1 cellular context compared by ENCODE assay signal in the genomic region with DNA sequence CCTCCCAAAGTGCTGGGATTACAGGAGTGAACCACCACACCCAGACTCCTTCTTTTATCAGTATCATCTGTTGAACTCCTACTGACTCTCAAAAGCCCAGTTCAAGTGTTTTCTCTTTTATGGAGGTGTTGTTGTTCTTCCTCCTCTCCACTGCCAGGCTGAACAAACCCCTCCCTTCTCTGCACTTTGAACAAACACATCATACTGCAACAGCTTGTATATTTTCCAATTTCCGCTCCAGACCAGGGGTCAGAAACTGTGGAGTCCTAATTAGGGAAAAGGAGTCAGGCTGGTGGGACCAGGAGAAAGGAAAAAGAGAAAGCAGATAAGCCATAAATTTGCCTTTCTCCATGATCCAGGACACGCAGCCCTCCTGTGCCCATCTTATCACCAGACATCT.
TF ChIP-seq lines count a peak whose summit lies in the region.

No MANE protein-coding gene starts in this region.

TF ChIP-seq in HepG2, 621 proteins besides CTCF, POLR2A, EP300 and RAD21 (continued from another document and continues in another):
- TF ChIP-seq, protein P1, sequence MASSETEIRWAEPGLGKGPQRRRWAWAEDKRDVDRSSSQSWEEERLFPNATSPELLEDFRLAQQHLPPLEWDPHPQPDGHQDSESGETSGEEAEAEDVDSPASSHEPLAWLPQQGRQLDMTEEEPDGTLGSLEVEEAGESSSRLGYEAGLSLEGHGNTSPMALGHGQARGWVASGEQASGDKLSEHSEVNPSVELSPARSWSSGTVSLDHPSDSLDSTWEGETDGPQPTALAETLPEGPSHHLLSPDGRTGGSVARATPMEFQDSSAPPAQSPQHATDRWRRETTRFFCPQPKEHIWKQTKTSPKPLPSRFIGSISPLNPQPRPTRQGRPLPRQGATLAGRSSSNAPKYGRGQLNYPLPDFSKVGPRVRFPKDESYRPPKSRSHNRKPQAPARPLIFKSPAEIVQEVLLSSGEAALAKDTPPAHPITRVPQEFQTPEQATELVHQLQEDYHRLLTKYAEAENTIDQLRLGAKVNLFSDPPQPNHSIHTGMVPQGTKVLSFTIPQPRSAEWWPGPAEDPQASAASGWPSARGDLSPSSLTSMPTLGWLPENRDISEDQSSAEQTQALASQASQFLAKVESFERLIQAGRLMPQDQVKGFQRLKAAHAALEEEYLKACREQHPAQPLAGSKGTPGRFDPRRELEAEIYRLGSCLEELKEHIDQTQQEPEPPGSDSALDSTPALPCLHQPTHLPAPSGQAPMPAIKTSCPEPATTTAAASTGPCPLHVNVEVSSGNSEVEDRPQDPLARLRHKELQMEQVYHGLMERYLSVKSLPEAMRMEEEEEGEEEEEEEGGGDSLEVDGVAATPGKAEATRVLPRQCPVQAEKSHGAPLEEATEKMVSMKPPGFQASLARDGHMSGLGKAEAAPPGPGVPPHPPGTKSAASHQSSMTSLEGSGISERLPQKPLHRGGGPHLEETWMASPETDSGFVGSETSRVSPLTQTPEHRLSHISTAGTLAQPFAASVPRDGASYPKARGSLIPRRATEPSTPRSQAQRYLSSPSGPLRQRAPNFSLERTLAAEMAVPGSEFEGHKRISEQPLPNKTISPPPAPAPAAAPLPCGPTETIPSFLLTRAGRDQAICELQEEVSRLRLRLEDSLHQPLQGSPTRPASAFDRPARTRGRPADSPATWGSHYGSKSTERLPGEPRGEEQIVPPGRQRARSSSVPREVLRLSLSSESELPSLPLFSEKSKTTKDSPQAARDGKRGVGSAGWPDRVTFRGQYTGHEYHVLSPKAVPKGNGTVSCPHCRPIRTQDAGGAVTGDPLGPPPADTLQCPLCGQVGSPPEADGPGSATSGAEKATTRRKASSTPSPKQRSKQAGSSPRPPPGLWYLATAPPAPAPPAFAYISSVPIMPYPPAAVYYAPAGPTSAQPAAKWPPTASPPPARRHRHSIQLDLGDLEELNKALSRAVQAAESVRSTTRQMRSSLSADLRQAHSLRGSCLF (CRISPR knock-in tag; IDR thresholded peaks at IDR 0.05; ENCODE audit: borderline replicate concordance) = no peak
- TF ChIP-seq, protein P2, sequence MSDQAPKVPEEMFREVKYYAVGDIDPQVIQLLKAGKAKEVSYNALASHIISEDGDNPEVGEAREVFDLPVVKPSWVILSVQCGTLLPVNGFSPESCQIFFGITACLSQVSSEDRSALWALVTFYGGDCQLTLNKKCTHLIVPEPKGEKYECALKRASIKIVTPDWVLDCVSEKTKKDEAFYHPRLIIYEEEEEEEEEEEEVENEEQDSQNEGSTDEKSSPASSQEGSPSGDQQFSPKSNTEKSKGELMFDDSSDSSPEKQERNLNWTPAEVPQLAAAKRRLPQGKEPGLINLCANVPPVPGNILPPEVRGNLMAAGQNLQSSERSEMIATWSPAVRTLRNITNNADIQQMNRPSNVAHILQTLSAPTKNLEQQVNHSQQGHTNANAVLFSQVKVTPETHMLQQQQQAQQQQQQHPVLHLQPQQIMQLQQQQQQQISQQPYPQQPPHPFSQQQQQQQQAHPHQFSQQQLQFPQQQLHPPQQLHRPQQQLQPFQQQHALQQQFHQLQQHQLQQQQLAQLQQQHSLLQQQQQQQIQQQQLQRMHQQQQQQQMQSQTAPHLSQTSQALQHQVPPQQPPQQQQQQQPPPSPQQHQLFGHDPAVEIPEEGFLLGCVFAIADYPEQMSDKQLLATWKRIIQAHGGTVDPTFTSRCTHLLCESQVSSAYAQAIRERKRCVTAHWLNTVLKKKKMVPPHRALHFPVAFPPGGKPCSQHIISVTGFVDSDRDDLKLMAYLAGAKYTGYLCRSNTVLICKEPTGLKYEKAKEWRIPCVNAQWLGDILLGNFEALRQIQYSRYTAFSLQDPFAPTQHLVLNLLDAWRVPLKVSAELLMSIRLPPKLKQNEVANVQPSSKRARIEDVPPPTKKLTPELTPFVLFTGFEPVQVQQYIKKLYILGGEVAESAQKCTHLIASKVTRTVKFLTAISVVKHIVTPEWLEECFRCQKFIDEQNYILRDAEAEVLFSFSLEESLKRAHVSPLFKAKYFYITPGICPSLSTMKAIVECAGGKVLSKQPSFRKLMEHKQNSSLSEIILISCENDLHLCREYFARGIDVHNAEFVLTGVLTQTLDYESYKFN (CRISPR knock-in tag; conservative IDR thresholded peaks at IDR 0.05) = peak; percentile 48
- TF ChIP-seq ZBTB3 (CRISPR knock-in tag; IDR thresholded peaks at IDR 0.05; ENCODE audit: borderline replicate concordance, low read depth) (no peak), HOXA7 (CRISPR knock-in tag; IDR thresholded peaks at IDR 0.05) (no peak), PCBP2 (optimal IDR thresholded peaks at IDR 0.05; ENCODE audit: low read depth, low read length, poor library complexity, severe bottlenecking) (no peak), HOXA5 (CRISPR knock-in tag; IDR thresholded peaks at IDR 0.05) (no peak), SRSF9 (IDR thresholded peaks at IDR 0.05; ENCODE audit: borderline replicate concordance, insufficient read depth, low read depth, low read length, poor library complexity, severe bottlenecking) (no peak), ZKSCAN5 (CRISPR knock-in tag; IDR thresholded peaks at IDR 0.05) (0 out of 2 replicates have a peak, but pooled peaks have one; percentile 44), EEA1 (CRISPR knock-in tag; IDR thresholded peaks at IDR 0.05; ENCODE audit: borderline replicate concordance) (no peak), FOXP1 (IDR thresholded peaks at IDR 0.05) (no peak), FOXP1 (CRISPR knock-in tag; IDR thresholded peaks at IDR 0.05) (0 out of 2 replicates have a peak, but pooled peaks have one; percentile 61), MEIS2 (CRISPR knock-in tag; IDR thresholded peaks at IDR 0.05) (no peak), ISX (CRISPR knock-in tag; conservative IDR thresholded peaks at IDR 0.05) (no peak), ZNF747 (CRISPR knock-in tag; IDR thresholded peaks at IDR 0.05; ENCODE audit: borderline replicate concordance) (no peak), ZNF354B (CRISPR knock-in tag; IDR thresholded peaks at IDR 0.05) (no peak), ATF7 (IDR thresholded peaks at IDR 0.05) (no peak), ATF7 (CRISPR knock-in tag; IDR thresholded peaks at IDR 0.05) (no peak), HHEX (CRISPR knock-in tag; IDR thresholded peaks at IDR 0.05) (no peak), FOXO1 (CRISPR knock-in tag; IDR thresholded peaks at IDR 0.05) (peak; percentile 28; the same call in 1 of the 2 replicates), RAD51 (IDR thresholded peaks at IDR 0.05; ENCODE audit: borderline replicate concordance) (no peak), AGO2 (optimal IDR thresholded peaks at IDR 0.05; ENCODE audit: low read depth, low read length) (no peak), ZNF589 (CRISPR knock-in tag; conservative IDR thresholded peaks at IDR 0.05) (no peak), ZSCAN31 (CRISPR knock-in tag; IDR thresholded peaks at IDR 0.05; ENCODE audit: low read depth) (no peak), ZNF839 (CRISPR knock-in tag; IDR thresholded peaks at IDR 0.05; ENCODE audit: borderline replicate concordance) (no peak), ATF7-NPFF (CRISPR knock-in tag; IDR thresholded peaks at IDR 0.05; ENCODE audit: low read depth) (no peak), MED8 (CRISPR knock-in tag; IDR thresholded peaks at IDR 0.05; ENCODE audit: insufficient replicate concordance) (no peak), ERF (CRISPR knock-in tag; IDR thresholded peaks at IDR 0.05) (no peak), HDAC2 (CRISPR knock-in tag; IDR thresholded peaks at IDR 0.05) (no peak), POLR2G (IDR thresholded peaks at IDR 0.05; ENCODE audit: low read depth, low read length) (no peak), ZNF672 (CRISPR knock-in tag; IDR thresholded peaks at IDR 0.05) (no peak)
- TF ChIP-seq, protein P3, sequence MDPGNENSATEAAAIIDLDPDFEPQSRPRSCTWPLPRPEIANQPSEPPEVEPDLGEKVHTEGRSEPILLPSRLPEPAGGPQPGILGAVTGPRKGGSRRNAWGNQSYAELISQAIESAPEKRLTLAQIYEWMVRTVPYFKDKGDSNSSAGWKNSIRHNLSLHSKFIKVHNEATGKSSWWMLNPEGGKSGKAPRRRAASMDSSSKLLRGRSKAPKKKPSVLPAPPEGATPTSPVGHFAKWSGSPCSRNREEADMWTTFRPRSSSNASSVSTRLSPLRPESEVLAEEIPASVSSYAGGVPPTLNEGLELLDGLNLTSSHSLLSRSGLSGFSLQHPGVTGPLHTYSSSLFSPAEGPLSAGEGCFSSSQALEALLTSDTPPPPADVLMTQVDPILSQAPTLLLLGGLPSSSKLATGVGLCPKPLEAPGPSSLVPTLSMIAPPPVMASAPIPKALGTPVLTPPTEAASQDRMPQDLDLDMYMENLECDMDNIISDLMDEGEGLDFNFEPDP (CRISPR knock-in tag; conservative IDR thresholded peaks at IDR 0.05) = no peak
- TF ChIP-seq, protein P4, sequence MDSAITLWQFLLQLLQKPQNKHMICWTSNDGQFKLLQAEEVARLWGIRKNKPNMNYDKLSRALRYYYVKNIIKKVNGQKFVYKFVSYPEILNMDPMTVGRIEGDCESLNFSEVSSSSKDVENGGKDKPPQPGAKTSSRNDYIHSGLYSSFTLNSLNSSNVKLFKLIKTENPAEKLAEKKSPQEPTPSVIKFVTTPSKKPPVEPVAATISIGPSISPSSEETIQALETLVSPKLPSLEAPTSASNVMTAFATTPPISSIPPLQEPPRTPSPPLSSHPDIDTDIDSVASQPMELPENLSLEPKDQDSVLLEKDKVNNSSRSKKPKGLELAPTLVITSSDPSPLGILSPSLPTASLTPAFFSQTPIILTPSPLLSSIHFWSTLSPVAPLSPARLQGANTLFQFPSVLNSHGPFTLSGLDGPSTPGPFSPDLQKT (CRISPR knock-in tag; IDR thresholded peaks at IDR 0.05; ENCODE audit: borderline replicate concordance) = no peak
- TF ChIP-seq, protein P5, sequence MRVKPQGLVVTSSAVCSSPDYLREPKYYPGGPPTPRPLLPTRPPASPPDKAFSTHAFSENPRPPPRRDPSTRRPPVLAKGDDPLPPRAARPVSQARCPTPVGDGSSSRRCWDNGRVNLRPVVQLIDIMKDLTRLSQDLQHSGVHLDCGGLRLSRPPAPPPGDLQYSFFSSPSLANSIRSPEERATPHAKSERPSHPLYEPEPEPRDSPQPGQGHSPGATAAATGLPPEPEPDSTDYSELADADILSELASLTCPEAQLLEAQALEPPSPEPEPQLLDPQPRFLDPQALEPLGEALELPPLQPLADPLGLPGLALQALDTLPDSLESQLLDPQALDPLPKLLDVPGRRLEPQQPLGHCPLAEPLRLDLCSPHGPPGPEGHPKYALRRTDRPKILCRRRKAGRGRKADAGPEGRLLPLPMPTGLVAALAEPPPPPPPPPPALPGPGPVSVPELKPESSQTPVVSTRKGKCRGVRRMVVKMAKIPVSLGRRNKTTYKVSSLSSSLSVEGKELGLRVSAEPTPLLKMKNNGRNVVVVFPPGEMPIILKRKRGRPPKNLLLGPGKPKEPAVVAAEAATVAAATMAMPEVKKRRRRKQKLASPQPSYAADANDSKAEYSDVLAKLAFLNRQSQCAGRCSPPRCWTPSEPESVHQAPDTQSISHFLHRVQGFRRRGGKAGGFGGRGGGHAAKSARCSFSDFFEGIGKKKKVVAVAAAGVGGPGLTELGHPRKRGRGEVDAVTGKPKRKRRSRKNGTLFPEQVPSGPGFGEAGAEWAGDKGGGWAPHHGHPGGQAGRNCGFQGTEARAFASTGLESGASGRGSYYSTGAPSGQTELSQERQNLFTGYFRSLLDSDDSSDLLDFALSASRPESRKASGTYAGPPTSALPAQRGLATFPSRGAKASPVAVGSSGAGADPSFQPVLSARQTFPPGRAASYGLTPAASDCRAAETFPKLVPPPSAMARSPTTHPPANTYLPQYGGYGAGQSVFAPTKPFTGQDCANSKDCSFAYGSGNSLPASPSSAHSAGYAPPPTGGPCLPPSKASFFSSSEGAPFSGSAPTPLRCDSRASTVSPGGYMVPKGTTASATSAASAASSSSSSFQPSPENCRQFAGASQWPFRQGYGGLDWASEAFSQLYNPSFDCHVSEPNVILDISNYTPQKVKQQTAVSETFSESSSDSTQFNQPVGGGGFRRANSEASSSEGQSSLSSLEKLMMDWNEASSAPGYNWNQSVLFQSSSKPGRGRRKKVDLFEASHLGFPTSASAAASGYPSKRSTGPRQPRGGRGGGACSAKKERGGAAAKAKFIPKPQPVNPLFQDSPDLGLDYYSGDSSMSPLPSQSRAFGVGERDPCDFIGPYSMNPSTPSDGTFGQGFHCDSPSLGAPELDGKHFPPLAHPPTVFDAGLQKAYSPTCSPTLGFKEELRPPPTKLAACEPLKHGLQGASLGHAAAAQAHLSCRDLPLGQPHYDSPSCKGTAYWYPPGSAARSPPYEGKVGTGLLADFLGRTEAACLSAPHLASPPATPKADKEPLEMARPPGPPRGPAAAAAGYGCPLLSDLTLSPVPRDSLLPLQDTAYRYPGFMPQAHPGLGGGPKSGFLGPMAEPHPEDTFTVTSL (CRISPR knock-in tag; IDR thresholded peaks at IDR 0.05; ENCODE audit: borderline replicate concordance) = peak; percentile 70; the same call in 1 of the 2 replicates
- TF ChIP-seq, protein P6, sequence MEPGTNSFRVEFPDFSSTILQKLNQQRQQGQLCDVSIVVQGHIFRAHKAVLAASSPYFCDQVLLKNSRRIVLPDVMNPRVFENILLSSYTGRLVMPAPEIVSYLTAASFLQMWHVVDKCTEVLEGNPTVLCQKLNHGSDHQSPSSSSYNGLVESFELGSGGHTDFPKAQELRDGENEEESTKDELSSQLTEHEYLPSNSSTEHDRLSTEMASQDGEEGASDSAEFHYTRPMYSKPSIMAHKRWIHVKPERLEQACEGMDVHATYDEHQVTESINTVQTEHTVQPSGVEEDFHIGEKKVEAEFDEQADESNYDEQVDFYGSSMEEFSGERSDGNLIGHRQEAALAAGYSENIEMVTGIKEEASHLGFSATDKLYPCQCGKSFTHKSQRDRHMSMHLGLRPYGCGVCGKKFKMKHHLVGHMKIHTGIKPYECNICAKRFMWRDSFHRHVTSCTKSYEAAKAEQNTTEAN (CRISPR knock-in tag; conservative IDR thresholded peaks at IDR 0.05) = no peak
- TF ChIP-seq, protein P7, sequence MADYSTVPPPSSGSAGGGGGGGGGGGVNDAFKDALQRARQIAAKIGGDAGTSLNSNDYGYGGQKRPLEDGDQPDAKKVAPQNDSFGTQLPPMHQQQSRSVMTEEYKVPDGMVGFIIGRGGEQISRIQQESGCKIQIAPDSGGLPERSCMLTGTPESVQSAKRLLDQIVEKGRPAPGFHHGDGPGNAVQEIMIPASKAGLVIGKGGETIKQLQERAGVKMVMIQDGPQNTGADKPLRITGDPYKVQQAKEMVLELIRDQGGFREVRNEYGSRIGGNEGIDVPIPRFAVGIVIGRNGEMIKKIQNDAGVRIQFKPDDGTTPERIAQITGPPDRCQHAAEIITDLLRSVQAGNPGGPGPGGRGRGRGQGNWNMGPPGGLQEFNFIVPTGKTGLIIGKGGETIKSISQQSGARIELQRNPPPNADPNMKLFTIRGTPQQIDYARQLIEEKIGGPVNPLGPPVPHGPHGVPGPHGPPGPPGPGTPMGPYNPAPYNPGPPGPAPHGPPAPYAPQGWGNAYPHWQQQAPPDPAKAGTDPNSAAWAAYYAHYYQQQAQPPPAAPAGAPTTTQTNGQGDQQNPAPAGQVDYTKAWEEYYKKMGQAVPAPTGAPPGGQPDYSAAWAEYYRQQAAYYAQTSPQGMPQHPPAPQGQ (CRISPR knock-in tag; IDR thresholded peaks at IDR 0.05; ENCODE audit: borderline replicate concordance) = no peak
- TF ChIP-seq, protein P8, sequence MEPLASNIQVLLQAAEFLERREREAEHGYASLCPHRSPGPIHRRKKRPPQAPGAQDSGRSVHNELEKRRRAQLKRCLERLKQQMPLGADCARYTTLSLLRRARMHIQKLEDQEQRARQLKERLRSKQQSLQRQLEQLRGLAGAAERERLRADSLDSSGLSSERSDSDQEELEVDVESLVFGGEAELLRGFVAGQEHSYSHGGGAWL (CRISPR knock-in tag; IDR thresholded peaks at IDR 0.05) = no peak
- TF ChIP-seq, protein P9, sequence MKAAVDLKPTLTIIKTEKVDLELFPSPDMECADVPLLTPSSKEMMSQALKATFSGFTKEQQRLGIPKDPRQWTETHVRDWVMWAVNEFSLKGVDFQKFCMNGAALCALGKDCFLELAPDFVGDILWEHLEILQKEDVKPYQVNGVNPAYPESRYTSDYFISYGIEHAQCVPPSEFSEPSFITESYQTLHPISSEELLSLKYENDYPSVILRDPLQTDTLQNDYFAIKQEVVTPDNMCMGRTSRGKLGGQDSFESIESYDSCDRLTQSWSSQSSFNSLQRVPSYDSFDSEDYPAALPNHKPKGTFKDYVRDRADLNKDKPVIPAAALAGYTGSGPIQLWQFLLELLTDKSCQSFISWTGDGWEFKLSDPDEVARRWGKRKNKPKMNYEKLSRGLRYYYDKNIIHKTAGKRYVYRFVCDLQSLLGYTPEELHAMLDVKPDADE (CRISPR knock-in tag; IDR thresholded peaks at IDR 0.05) = no peak
